Comparison of ENCODE assay signal across 1 cellular context in the genomic region with DNA sequence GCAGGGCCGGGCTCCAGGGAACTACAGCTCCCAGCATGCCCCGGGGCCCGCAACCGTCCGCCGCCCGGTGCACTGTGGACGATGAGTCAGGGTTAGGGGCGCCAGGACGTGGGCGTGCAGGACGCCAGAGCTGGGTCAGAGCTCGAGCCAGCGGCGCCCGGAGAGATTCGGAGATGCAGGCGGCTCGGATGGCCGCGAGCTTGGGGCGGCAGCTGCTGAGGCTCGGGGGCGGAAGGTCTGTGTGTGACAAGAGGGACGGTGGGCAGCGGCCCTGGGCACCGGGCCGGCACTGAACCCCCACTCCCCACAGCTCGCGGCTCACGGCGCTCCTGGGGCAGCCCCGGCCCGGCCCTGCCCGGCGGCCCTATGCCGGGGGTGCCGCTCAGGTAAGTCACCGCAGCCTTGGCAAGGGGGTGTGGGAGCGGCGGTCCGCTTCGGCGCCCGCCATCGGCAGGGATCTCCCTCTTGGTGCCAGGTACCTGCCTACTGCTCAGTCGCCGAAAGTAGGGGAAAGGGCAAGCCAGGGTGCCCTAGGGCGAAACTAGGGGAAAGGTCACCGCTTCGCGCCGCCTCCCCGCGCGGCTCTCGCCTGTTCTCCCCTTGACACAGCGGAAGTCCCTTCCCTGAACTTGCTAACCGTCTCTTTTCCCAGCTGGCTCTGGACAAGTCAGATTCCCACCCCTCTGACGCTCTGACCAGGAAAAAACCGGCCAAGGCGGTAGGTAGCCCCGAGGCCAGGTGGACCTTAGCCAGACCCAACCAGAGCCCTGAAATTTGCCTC.
TF ChIP-seq lines count a peak whose summit lies in the region.

A gene (plus strand): TSS at position 127 of the 781 bp plus-strand sequence. CDS start 47 bp downstream, at position 174.
A gene (minus strand): TSS at position 25 of the 781 bp plus-strand sequence.

TF ChIP-seq in K562, 482 proteins besides CTCF, POLR2A, EP300 and RAD21 (continued from another document):
- TF ChIP-seq, protein P1, sequence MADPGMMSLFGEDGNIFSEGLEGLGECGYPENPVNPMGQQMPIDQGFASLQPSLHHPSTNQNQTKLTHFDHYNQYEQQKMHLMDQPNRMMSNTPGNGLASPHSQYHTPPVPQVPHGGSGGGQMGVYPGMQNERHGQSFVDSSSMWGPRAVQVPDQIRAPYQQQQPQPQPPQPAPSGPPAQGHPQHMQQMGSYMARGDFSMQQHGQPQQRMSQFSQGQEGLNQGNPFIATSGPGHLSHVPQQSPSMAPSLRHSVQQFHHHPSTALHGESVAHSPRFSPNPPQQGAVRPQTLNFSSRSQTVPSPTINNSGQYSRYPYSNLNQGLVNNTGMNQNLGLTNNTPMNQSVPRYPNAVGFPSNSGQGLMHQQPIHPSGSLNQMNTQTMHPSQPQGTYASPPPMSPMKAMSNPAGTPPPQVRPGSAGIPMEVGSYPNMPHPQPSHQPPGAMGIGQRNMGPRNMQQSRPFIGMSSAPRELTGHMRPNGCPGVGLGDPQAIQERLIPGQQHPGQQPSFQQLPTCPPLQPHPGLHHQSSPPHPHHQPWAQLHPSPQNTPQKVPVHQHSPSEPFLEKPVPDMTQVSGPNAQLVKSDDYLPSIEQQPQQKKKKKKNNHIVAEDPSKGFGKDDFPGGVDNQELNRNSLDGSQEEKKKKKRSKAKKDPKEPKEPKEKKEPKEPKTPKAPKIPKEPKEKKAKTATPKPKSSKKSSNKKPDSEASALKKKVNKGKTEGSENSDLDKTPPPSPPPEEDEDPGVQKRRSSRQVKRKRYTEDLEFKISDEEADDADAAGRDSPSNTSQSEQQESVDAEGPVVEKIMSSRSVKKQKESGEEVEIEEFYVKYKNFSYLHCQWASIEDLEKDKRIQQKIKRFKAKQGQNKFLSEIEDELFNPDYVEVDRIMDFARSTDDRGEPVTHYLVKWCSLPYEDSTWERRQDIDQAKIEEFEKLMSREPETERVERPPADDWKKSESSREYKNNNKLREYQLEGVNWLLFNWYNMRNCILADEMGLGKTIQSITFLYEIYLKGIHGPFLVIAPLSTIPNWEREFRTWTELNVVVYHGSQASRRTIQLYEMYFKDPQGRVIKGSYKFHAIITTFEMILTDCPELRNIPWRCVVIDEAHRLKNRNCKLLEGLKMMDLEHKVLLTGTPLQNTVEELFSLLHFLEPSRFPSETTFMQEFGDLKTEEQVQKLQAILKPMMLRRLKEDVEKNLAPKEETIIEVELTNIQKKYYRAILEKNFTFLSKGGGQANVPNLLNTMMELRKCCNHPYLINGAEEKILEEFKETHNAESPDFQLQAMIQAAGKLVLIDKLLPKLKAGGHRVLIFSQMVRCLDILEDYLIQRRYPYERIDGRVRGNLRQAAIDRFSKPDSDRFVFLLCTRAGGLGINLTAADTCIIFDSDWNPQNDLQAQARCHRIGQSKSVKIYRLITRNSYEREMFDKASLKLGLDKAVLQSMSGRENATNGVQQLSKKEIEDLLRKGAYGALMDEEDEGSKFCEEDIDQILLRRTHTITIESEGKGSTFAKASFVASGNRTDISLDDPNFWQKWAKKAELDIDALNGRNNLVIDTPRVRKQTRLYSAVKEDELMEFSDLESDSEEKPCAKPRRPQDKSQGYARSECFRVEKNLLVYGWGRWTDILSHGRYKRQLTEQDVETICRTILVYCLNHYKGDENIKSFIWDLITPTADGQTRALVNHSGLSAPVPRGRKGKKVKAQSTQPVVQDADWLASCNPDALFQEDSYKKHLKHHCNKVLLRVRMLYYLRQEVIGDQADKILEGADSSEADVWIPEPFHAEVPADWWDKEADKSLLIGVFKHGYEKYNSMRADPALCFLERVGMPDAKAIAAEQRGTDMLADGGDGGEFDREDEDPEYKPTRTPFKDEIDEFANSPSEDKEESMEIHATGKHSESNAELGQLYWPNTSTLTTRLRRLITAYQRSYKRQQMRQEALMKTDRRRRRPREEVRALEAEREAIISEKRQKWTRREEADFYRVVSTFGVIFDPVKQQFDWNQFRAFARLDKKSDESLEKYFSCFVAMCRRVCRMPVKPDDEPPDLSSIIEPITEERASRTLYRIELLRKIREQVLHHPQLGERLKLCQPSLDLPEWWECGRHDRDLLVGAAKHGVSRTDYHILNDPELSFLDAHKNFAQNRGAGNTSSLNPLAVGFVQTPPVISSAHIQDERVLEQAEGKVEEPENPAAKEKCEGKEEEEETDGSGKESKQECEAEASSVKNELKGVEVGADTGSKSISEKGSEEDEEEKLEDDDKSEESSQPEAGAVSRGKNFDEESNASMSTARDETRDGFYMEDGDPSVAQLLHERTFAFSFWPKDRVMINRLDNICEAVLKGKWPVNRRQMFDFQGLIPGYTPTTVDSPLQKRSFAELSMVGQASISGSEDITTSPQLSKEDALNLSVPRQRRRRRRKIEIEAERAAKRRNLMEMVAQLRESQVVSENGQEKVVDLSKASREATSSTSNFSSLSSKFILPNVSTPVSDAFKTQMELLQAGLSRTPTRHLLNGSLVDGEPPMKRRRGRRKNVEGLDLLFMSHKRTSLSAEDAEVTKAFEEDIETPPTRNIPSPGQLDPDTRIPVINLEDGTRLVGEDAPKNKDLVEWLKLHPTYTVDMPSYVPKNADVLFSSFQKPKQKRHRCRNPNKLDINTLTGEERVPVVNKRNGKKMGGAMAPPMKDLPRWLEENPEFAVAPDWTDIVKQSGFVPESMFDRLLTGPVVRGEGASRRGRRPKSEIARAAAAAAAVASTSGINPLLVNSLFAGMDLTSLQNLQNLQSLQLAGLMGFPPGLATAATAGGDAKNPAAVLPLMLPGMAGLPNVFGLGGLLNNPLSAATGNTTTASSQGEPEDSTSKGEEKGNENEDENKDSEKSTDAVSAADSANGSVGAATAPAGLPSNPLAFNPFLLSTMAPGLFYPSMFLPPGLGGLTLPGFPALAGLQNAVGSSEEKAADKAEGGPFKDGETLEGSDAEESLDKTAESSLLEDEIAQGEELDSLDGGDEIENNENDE (IDR thresholded peaks at IDR 0.05; ENCODE audit: low read depth, low read length) = no peak
- TF ChIP-seq, protein P2, sequence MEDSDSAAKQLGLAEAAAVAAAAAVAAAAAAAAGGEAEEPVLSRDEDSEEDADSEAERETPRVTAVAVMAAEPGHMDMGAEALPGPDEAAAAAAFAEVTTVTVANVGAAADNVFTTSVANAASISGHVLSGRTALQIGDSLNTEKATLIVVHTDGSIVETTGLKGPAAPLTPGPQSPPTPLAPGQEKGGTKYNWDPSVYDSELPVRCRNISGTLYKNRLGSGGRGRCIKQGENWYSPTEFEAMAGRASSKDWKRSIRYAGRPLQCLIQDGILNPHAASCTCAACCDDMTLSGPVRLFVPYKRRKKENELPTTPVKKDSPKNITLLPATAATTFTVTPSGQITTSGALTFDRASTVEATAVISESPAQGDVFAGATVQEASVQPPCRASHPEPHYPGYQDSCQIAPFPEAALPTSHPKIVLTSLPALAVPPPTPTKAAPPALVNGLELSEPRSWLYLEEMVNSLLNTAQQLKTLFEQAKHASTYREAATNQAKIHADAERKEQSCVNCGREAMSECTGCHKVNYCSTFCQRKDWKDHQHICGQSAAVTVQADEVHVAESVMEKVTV (CRISPR knock-in tag; IDR thresholded peaks at IDR 0.05) = no peak
- TF ChIP-seq ZNF583 (CRISPR knock-in tag; IDR thresholded peaks at IDR 0.05) (0 out of 2 replicates have a peak, but pooled peaks have one; percentile 51), BHLHE40 (IDR thresholded peaks at IDR 0.05; ENCODE audit: low read length) (peak; percentile 52), ZNF133 (CRISPR knock-in tag; IDR thresholded peaks at IDR 0.05) (0 out of 2 replicates have a peak, but pooled peaks have one; percentile 19), GABPB1 (CRISPR knock-in tag; IDR thresholded peaks at IDR 0.05) (peak; percentile 56; the same call in 1 of the 2 replicates), ZBTB7A (IDR thresholded peaks at IDR 0.05; ENCODE audit: borderline replicate concordance, control insufficient read depth, low read depth, low read length) (peak; percentile 81; the same call in 1 of the 2 replicates), CHD1 (IDR thresholded peaks at IDR 0.05; ENCODE audit: low read length) (peak; percentile 81), HOXB6 (CRISPR knock-in tag; IDR thresholded peaks at IDR 0.05; ENCODE audit: borderline replicate concordance) (no peak), RBM25 (IDR thresholded peaks at IDR 0.05; ENCODE audit: low read depth, low read length, severe bottlenecking) (no peak), ELF4 (CRISPR knock-in tag; IDR thresholded peaks at IDR 0.05) (peak; percentile 37; the same call in 1 of the 2 replicates), NONO (IDR thresholded peaks at IDR 0.05; ENCODE audit: low read depth in 2 of 2, low read length in 1 of 2) (no peak), HMGN3 (IDR thresholded peaks at IDR 0.05; ENCODE audit: borderline replicate concordance, extremely low read depth, insufficient read length, low read depth, low read length) (peak; percentile 31), FOSL1 (tag; conservative IDR thresholded peaks at IDR 0.05) (peak; percentile 92), SUPT5H (IDR thresholded peaks at IDR 0.05) (peak; percentile 51; the same call in 1 of the 2 replicates), ZNF584 (CRISPR knock-in tag; IDR thresholded peaks at IDR 0.05; ENCODE audit: low read depth) (0 out of 2 replicates have a peak, but pooled peaks have one; percentile 45)
- TF ChIP-seq, protein P3, sequence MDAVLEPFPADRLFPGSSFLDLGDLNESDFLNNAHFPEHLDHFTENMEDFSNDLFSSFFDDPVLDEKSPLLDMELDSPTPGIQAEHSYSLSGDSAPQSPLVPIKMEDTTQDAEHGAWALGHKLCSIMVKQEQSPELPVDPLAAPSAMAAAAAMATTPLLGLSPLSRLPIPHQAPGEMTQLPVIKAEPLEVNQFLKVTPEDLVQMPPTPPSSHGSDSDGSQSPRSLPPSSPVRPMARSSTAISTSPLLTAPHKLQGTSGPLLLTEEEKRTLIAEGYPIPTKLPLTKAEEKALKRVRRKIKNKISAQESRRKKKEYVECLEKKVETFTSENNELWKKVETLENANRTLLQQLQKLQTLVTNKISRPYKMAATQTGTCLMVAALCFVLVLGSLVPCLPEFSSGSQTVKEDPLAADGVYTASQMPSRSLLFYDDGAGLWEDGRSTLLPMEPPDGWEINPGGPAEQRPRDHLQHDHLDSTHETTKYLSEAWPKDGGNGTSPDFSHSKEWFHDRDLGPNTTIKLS (IDR thresholded peaks at IDR 0.05; ENCODE audit: borderline replicate concordance, low read depth) = peak; percentile 62; the same call in 1 of the 2 replicates
- TF ChIP-seq, protein P4, sequence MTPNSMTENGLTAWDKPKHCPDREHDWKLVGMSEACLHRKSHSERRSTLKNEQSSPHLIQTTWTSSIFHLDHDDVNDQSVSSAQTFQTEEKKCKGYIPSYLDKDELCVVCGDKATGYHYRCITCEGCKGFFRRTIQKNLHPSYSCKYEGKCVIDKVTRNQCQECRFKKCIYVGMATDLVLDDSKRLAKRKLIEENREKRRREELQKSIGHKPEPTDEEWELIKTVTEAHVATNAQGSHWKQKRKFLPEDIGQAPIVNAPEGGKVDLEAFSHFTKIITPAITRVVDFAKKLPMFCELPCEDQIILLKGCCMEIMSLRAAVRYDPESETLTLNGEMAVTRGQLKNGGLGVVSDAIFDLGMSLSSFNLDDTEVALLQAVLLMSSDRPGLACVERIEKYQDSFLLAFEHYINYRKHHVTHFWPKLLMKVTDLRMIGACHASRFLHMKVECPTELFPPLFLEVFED (CRISPR knock-in tag; conservative IDR thresholded peaks at IDR 0.05) = no peak
- TF ChIP-seq, protein P5, sequence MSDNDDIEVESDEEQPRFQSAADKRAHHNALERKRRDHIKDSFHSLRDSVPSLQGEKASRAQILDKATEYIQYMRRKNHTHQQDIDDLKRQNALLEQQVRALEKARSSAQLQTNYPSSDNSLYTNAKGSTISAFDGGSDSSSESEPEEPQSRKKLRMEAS (CRISPR knock-in tag; IDR thresholded peaks at IDR 0.05) = peak; percentile 4; the same call in 1 of the 2 replicates
